Comparison of ENCODE assay signal across 15 cellular contexts in the genomic region with DNA sequence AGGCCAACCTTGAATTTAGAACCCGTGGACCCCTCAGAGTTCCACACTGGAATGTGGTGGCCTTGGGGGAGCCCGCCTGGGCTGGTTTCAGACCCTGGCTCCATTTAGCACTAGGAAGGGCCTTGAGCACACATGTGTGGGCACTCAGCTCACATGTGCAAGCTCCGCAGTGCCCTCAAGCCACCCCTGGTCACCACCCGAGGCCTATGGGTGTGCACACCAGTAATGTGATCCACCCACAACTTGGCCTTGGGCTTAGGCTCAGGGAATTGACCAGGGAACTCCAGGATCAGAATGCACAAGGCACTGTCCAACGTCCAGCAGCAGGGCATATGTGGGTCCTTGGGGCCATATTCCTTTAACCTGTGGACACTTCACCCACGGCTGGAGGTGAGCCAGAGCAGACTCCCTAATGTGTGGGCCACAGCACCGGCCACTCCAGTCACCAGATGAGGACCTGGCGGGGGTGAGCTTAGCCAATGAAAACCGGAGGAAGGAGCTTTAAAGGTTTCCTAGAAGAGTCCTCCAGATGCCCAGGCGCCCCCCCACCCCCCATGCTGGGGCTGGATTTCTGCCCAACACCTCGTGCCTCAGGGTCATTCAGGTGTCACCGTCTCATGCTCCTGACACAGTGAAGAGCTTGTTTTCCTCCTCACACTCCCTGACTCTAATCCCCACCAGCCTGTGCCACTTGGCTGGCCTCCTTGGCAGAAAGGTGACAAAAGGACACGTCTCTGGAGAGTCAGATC.
DNase-seq lines count a peak whose midpoint lies in the region; ATAC-seq and TF ChIP-seq lines count a peak whose summit lies in the region.
"Had no signal": no experiment of that assay in that cellular context is flagged by ENCODE, and none has a peak within 500 bp of the region (broad histone marks: within the 10 kb centered on the region; RNA-seq: fewer than 3 reads in every experiment).

No MANE protein-coding gene starts in this region.

- H2BK5ac ChIP-seq in neuronal stem cell (ENCODE audit: low read length), result no peak overlapping the region

- TF ChIP-seq POLR2A in Peyer's patch (IDR thresholded peaks at IDR 0.05) (no peak), prostate gland (IDR thresholded peaks at IDR 0.05) (no peak)

- no peak overlapping the region for H3K23ac ChIP-seq in neuronal stem cell (ENCODE audit: low read depth, low read length, poor library complexity)

- no peak overlapping the region for H3K4me2 ChIP-seq in neuronal stem cell (ENCODE audit: insufficient read depth, low read length, poor library complexity, severe bottlenecking)

- no peak overlapping the region for H4K91ac ChIP-seq in neuronal stem cell (ENCODE audit: low read depth, low read length, poor library complexity)

- TF ChIP-seq CTCF in left ventricle myocardium inferior (IDR thresholded peaks at IDR 0.05; ENCODE audit: borderline replicate concordance) (no peak), Peyer's patch (IDR thresholded peaks at IDR 0.05) (no peak), prostate gland (IDR thresholded peaks at IDR 0.05) (no peak)

- no peak overlapping the region for H3K4ac ChIP-seq in neuronal stem cell (ENCODE audit: low read length)

- peak overlapping the region; percentile 56 for H2AK5ac ChIP-seq in neuronal stem cell (ENCODE audit: low read depth, low read length)

- no peak for DNase-seq in Right ventricle myocardium inferior (ENCODE audit: missing footprints)
- no peak for DNase-seq in left ventricle myocardium inferior
- no peak for DNase-seq in left cardiac atrium
- DNase-seq in neuronal stem cell (ENCODE audit: low spot score), result no peak
- DNase-seq in Peyer's patch, result no peak
- DNase-seq in NCI-H1694 treated with DMSO at 0.1 percent for 48 hours (lab: John Stamatoyannopoulos, UW), result no peak
- no peak for DNase-seq in stimulated activated CD8-positive, alpha-beta memory T cell treated with anti-CD3 and anti-CD28 coated beads, Interleukin-4, amount 100 ng/mL, for 48 hours
- no peak for DNase-seq in prostate gland (ENCODE audit: low spot score)
- DNase-seq: activated CD4-positive, alpha-beta T cell treated with anti-CD3 and anti-CD28 coated beads, Interleukin-2, amount 50 U/mL, for 48 hours; activated T-cell treated with anti-CD3 and anti-CD28 coated beads, Interleukin-2, amount 50 U/mL, for 4 hours; DND-41; left colon; naive thymus-derived CD4-positive, alpha-beta T cell; NCI-H1092; testis had no signal

- H3K27ac ChIP-seq in left ventricle myocardium inferior (replicated peaks), result no peak overlapping the region
- no peak overlapping the region for H3K27ac ChIP-seq in neuronal stem cell (replicated peaks; ENCODE audit: low read length)
- H3K27ac ChIP-seq in Peyer's patch, result no peak overlapping the region
- no peak overlapping the region for H3K27ac ChIP-seq in prostate gland
- H3K27ac ChIP-seq: testis had no signal

- no CpG with 5 or more reads among the region's 13 CpGs for WGBS in neuronal stem cell (ENCODE audit: extremely low coverage in 2 of 2, insufficient read length in 2 of 2, insufficient replicate concordance in 1 of 2), 2 donors
- 72% methylated on average over 13 of the region's 13 CpGs for WGBS in prostate gland

- no peak overlapping the region for H4K8ac ChIP-seq in neuronal stem cell (ENCODE audit: low read depth, low read length)

- no peaks in the 10 kb centered on the region for H3K27me3 ChIP-seq in left ventricle myocardium inferior (ENCODE audit: low read depth)
- H3K27me3 ChIP-seq in neuronal stem cell (ENCODE audit: control insufficient read depth in 3 of 3, insufficient read depth in 3 of 3, low read depth in 1 of 3, low read length in 3 of 3), result no peaks in the 10 kb centered on the region
- H3K27me3 ChIP-seq in Peyer's patch, result no peaks in the 10 kb centered on the region
- no peaks in the 10 kb centered on the region for H3K27me3 ChIP-seq in prostate gland (replicated peaks; ENCODE audit: insufficient read depth)
- H3K27me3 ChIP-seq: testis had no signal

- intact Hi-C loops in Right ventricle myocardium inferior (cut with DNase I), result no loop called here
- intact Hi-C loops in left ventricle myocardium inferior (cut with micrococcal nuclease), result no loop called here
- intact Hi-C loops in left cardiac atrium (cut with DNase I), result no loop called here
- intact Hi-C loops in prostate gland (cut with DNase I), result no loop called here

- H3K36me3 ChIP-seq in left ventricle myocardium inferior, result no peaks in the 10 kb centered on the region
- no peaks in the 10 kb centered on the region for H3K36me3 ChIP-seq in neuronal stem cell (replicated peaks in 1 of 2; ENCODE audit: control insufficient read depth in 2 of 2, insufficient read depth in 2 of 2, low read length in 2 of 2)
- no peaks in the 10 kb centered on the region for H3K36me3 ChIP-seq in Peyer's patch
- no peaks in the 10 kb centered on the region for H3K36me3 ChIP-seq in prostate gland

- H3K4me3 ChIP-seq in left ventricle myocardium inferior (no peak overlapping the region), neuronal stem cell (ENCODE audit: low read length in 2 of 2) (no peak overlapping the region), Peyer's patch (no peak overlapping the region), prostate gland (no peak overlapping the region)
- H3K4me3 ChIP-seq: testis had no signal

- no peak overlapping the region for H3K9ac ChIP-seq in neuronal stem cell (ENCODE audit: low read depth, low read length, poor library complexity)

- H2BK12ac ChIP-seq in neuronal stem cell (ENCODE audit: low read length), result no peak overlapping the region

- H3K18ac ChIP-seq in neuronal stem cell (ENCODE audit: low read length), result peak overlapping the region; percentile 39

- H3K9me3 ChIP-seq in left ventricle myocardium inferior (replicated peaks) (no peaks in the 10 kb centered on the region), neuronal stem cell (replicated peaks in 1 of 2; ENCODE audit: control insufficient read depth in 2 of 2, insufficient read depth in 1 of 2, low read depth in 1 of 2, low read length in 2 of 2) (no peaks in the 10 kb centered on the region), Peyer's patch (no peaks in the 10 kb centered on the region), prostate gland (no peaks in the 10 kb centered on the region)
- H3K9me3 ChIP-seq: testis had no signal

- H3K14ac ChIP-seq in neuronal stem cell (ENCODE audit: low read length), result no peak overlapping the region

- H3K4me1 ChIP-seq in left ventricle myocardium inferior (peaks cover 37% of the 10 kb centered on the region), neuronal stem cell (ENCODE audit: control insufficient read depth in 2 of 2, insufficient read depth in 1 of 2, low read depth in 1 of 2, low read length in 2 of 2) (peaks cover 31 to 33% of the 10 kb centered on the region in 2 donors), Peyer's patch (peaks cover 0 to 15% (median 0%) of the 10 kb centered on the region in 4 donors), prostate gland (replicated peaks) (no peaks in the 10 kb centered on the region)

- peak; percentile 47 for ATAC-seq in Right ventricle myocardium inferior
- ATAC-seq in left cardiac atrium, result peak; percentile 41 to 43
- ATAC-seq: activated T-cell treated with anti-CD3 and anti-CD28 coated beads, Interleukin-2, amount 50 U/mL, for 4 hours; left colon; naive thymus-derived CD4-positive, alpha-beta T cell had no signal

- H2BK15ac ChIP-seq in neuronal stem cell (ENCODE audit: low read length), result peak overlapping the region; percentile 11

- no peak overlapping the region for H2BK120ac ChIP-seq in neuronal stem cell (ENCODE audit: low read depth, low read length)

- no peak overlapping the region for H2AFZ ChIP-seq in neuronal stem cell (ENCODE audit: low read length)

- no peaks in the 10 kb centered on the region for H3K79me1 ChIP-seq in neuronal stem cell (ENCODE audit: low read depth, low read length)
